Comparison of ENCODE assay signal across 8 cellular contexts in genomic region chr17:40355123-40355803, GRCh38. TPM values are rescaled to one million over a fixed set of nuclear protein-coding genes. Genes with fewer than 3 reads are reported as not detected.
DNase-seq lines count a peak whose midpoint lies in the region; ATAC-seq and TF ChIP-seq lines count a peak whose summit lies in the region.

No MANE protein-coding gene starts in this region.

- ATAC-seq in GM21619 (IDR thresholded peaks at IDR 0.05; ENCODE audit: unreplicated experiment), result no peak
- ATAC-seq in HG02938 (IDR thresholded peaks at IDR 0.05; ENCODE audit: unreplicated experiment), result no peak

- H3K4me3 ChIP-seq in GM12864 (ENCODE audit: low read depth, low read length), result no peak overlapping the region

- no peak for DNase-seq in GM12864 (ENCODE audit: low read depth)
- peak; percentile 80 for DNase-seq in NAMALWA (ENCODE audit: low spot score)
- DNase-seq in activated CD4-positive, alpha-beta T cell treated with anti-CD3 and anti-CD28 coated beads for 4 hours, result peak; percentile 64 to 80
- peak; percentile 67 for DNase-seq in cerebellum (ENCODE audit: low spot score)
- DNase-seq in lung microvascular endothelial cell (ENCODE audit: low read depth in 2 of 2), result peak; percentile 72 to 83
- peak; percentile 71 for DNase-seq in stimulated activated CD8-positive, alpha-beta memory T cell treated with anti-CD3 and anti-CD28 coated beads, Interleukin-15, amount 100 ng/mL, for 1 hour (ENCODE audit: low read depth)

- peak; percentile 92 for TF ChIP-seq CTCF in GM12864 (IDR thresholded peaks at IDR 0.05; ENCODE audit: low read depth, low read length, missing control alignments)

RNA-seq across cellular contexts. Expression of gene GJD3, which starts 9.3 kb away (rescaled TPM):
- total RNA-seq in cerebellum (0.45 TPM), lung microvascular endothelial cell (2.2 and 3.0 TPM in 2 replicates)

RNA-seq across cellular contexts. Expression of gene RARA, which starts 46.3 kb away (rescaled TPM):
- total RNA-seq in cerebellum (4.9 TPM), lung microvascular endothelial cell (5.4 and 6.0 TPM in 2 replicates)
